In the genomic region with DNA sequence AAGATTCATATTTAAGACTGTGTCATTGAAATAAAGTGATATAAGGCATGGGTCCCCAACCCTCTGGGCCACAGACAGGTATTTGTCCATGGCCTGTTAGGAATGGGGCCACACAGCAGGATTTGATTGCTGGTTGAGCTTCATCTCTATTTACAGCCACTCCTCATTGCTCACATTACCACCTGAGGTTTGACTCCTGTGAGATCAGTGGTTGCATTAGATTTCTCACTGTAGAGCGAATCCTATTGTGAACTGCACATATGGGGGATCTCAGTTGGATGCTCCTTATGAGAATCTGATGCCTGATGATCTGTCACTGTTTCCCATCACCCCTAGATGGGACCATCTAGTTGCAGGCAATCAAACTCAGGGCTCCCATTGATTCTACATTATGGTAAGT, we compare ENCODE assay signal across 3 cellular contexts.
"Had no signal": no experiment of that assay in that cellular context is flagged by ENCODE, and none has a peak within 500 bp of the region (broad histone marks: within the 10 kb centered on the region; RNA-seq: fewer than 3 reads in every experiment).

No MANE protein-coding gene starts in this region.

- DNase-seq: GDM1, GF-D8 had no signal

- H3K4me3 ChIP-seq: GM12878 had no signal
